15 cellular contexts compared by ENCODE assay signal in the genomic region with DNA sequence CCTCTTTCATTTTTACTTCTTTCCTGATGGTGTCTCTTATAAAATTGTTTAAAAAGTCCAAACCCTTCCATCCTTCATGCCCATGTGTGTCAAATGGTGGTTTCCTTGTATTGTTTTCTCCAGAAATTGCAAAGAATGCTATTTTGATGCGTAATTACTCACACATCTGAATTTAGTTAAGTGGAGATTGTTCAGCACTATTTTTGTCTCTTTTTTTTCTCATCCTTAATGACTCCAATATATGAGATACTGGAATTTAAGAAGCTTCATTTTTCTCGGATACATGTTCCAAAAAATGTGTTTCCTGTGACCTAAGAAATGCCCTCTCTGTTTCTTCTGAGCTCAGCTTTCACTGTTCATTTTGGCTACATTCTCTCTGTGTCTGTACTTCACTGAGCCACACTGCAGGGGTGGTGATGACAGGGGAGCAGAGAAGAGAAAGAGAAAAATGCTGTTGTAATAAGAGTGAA.
DNase-seq lines count a peak whose midpoint lies in the region; TF ChIP-seq lines count a peak whose summit lies in the region.
"Had no signal": no experiment of that assay in that cellular context is flagged by ENCODE, and none has a peak within 500 bp of the region (broad histone marks: within the 10 kb centered on the region; RNA-seq: fewer than 3 reads in every experiment).

No MANE protein-coding gene starts in this region.

- H3K27ac Mint-ChIP-seq in endodermal cell = no peak overlapping the region

- no peaks in the 10 kb centered on the region for H3K4me1 ChIP-seq in osteoblast (ENCODE audit: insufficient read depth, low read length)
- no peaks in the 10 kb centered on the region for H3K4me1 ChIP-seq in endodermal cell (ENCODE audit: control insufficient read depth, insufficient read depth, low read length)
- H3K4me1 ChIP-seq: breast epithelium, upper lobe of right lung had no signal

- H3K4me1 Mint-ChIP-seq in endodermal cell = no peaks in the 10 kb centered on the region

- H3K27me3 ChIP-seq in osteoblast (ENCODE audit: insufficient read depth, low read length) = no peaks in the 10 kb centered on the region
- no peaks in the 10 kb centered on the region for H3K27me3 ChIP-seq in endodermal cell (ENCODE audit: control insufficient read depth, insufficient read depth, low read length, poor library complexity, severe bottlenecking)
- H3K27me3 ChIP-seq: breast epithelium, upper lobe of right lung had no signal

- no peaks in the 10 kb centered on the region for H3K27me3 Mint-ChIP-seq in endodermal cell (ENCODE audit: insufficient read depth)

- no peaks in the 10 kb centered on the region for H4K20me1 ChIP-seq in osteoblast (ENCODE audit: insufficient read depth, low read length)

- in situ Hi-C loops in astrocyte of the spinal cord (cut with HindIII; ENCODE audit: low sequenced_read_pairs) = no loop called here

- H3K27ac ChIP-seq in osteoblast (ENCODE audit: low read depth, low read length) (no peak overlapping the region), endodermal cell (ENCODE audit: low read depth, low read length) (no peak overlapping the region)
- H3K27ac ChIP-seq: C4-2B, upper lobe of right lung had no signal

- H3K4me2 ChIP-seq in osteoblast (ENCODE audit: insufficient read depth, low read length) = no peak overlapping the region

- no peaks in the 10 kb centered on the region for H3K36me3 Mint-ChIP-seq in endodermal cell (ENCODE audit: low read depth)

- DNase-seq in GM04503 (ENCODE audit: low read depth) (peak; percentile 31), astrocyte of the spinal cord (ENCODE audit: low read depth, low spot score) (peak; percentile 74), fibroblast of the conjunctiva (ENCODE audit: low read depth) (peak; percentile 16), putamen (ENCODE audit: low spot score) (peak; percentile 15), NCI-H524 (lab: John Stamatoyannopoulos, UW) (no peak), osteoblast (ENCODE audit: insufficient read length, low spot score, missing footprints) (no peak), endodermal cell (no peak)
- DNase-seq in stimulated activated CD4-positive, alpha-beta T cell treated with anti-CD3 and anti-CD28 coated beads, Interleukin-4, amount 100 ng/mL, for 1 hour = no peak
- DNase-seq: left colon; NCI-H187 treated with DMSO at 0.1 percent for 48 hours; NCI-H510A treated with DMSO at 0.1 percent for 48 hours; stimulated activated CD4-positive, alpha-beta T cell treated with anti-CD3 and anti-CD28 coated beads, Interleukin-4, amount 100 ng/mL, for 24 hours; upper lobe of right lung had no signal

- H3K4me3 Mint-ChIP-seq in endodermal cell = no peak overlapping the region

- H3K9me3 ChIP-seq in osteoblast (ENCODE audit: low read depth, low read length) (no peaks in the 10 kb centered on the region), endodermal cell (ENCODE audit: control insufficient read depth, low read length) (no peaks in the 10 kb centered on the region)
- H3K9me3 ChIP-seq: breast epithelium, upper lobe of right lung had no signal

- H3K9ac ChIP-seq in endodermal cell (ENCODE audit: extremely low read depth, low read length, poor library complexity, severe bottlenecking) = no peak overlapping the region

- H3K9me3 Mint-ChIP-seq in endodermal cell = no peaks in the 10 kb centered on the region

- no peaks in the 10 kb centered on the region for H3K79me2 ChIP-seq in osteoblast (ENCODE audit: insufficient read depth, low read length)

- no peak overlapping the region for H2AFZ ChIP-seq in osteoblast (ENCODE audit: low read length)

- H3K4me3 ChIP-seq in astrocyte of the spinal cord (ENCODE audit: low read depth, low read length) = no peak overlapping the region
- no peak overlapping the region for H3K4me3 ChIP-seq in osteoblast (ENCODE audit: insufficient read depth, low read length)
- no peak overlapping the region for H3K4me3 ChIP-seq in endodermal cell (ENCODE audit: low read length)
- H3K4me3 ChIP-seq: breast epithelium, upper lobe of right lung had no signal

- no peak for TF ChIP-seq CTCF in astrocyte of the spinal cord (IDR thresholded peaks at IDR 0.05; ENCODE audit: low read depth, low read length)
- TF ChIP-seq CTCF in osteoblast (IDR thresholded peaks at IDR 0.05; ENCODE audit: extremely low read depth, low read depth, low read length) = no peak
- TF ChIP-seq CTCF in endodermal cell (conservative IDR thresholded peaks at IDR 0.05) = no peak

- 75 to 93% methylated on average over 1 to 2 of the region's 2 CpGs for WGBS in endodermal cell (ENCODE audit: insufficient coverage in 1 of 2, insufficient read length in 1 of 2), 2 experiments

- no peaks in the 10 kb centered on the region for H3K36me3 ChIP-seq in osteoblast (ENCODE audit: insufficient read depth, low read length)
- H3K36me3 ChIP-seq in endodermal cell (ENCODE audit: control insufficient read depth, insufficient read depth, low read length) = no peaks in the 10 kb centered on the region
- H3K36me3 ChIP-seq: breast epithelium, upper lobe of right lung had no signal

Comparison
In these comparisons a context has a peak if more than half of its experiments do, and no peak if none do; other contexts are left out.
1. DNase-seq: peak in GM04503 (single experiment), astrocyte of the spinal cord (single experiment), fibroblast of the conjunctiva (single experiment) and putamen (single experiment); none in NCI-H524 (0 of 2), osteoblast (single experiment), stimulated activated CD4-positive, alpha-beta T cell treated with anti-CD3 and anti-CD28 coated beads, Interleukin-4, amount 100 ng/mL, for 1 hour (single experiment) and endodermal cell (single experiment).